ENCODE assay signal across 21 cellular contexts in the genomic region with DNA sequence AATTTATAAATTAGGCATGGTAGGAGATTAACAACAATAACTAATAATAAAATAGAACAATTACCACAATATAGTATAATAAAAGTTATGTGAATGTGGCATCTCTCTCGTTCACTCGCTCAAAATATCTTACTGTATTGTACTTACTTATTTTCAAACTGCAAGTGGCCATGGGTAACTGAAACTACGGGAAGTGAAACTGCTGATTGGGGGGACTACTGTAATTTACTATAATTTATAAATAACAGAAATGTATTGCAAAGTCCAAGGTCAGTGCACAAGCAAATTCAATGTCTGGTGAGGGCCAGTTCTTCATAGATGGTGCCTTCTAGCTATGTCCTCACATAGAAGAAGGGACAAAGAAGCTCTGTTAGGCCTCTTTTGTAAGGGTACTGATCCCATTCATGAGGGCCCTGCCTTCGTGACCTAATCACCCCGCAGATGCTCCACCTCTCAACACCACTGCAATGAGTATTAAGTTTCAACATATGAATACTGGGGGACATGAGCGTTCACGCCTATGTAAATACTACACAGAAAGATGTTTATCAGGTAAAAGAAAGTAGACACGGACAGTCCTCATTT. TPM values are rescaled to one million over a fixed set of nuclear protein-coding genes. Genes with fewer than 3 reads are reported as not detected.
"Had no signal": no experiment of that assay in that cellular context is flagged by ENCODE, and none has a peak within 500 bp of the region (broad histone marks: within the 10 kb centered on the region; RNA-seq: fewer than 3 reads in every experiment).

No MANE protein-coding gene starts in this region.

- H3K27ac ChIP-seq: epithelial cell of prostate, gastrocnemius medialis, heart left ventricle, skin epidermis, vagina had no signal

- H3K4me3 ChIP-seq: gastrocnemius medialis, heart left ventricle, skin epidermis, tibial nerve, vagina had no signal

- ATAC-seq: activated naive CD8-positive, alpha-beta T cell treated with anti-CD3 and anti-CD28 coated beads, Interleukin-2, amount 50 U/mL, for 24 hours; activated T-helper 17 cell treated with anti-CD3 and anti-CD28 coated beads, Interleukin-2, amount 50 U/mL, for 72 hours; gastrocnemius medialis; heart left ventricle; natural killer cell treated with Interleukin-12 subunit alpha and Interleukin-12 subunit beta and Interleukin-15 and Interleukin-18, amount 100 ng/mL, for 72 hours had no signal

- H3K4me1 ChIP-seq: gastrocnemius medialis, vagina had no signal

- DNase-seq: activated CD4-positive, CD25-positive, alpha-beta regulatory T cell treated with anti-CD3 and anti-CD28 coated beads, Interleukin-2, amount 50 U/mL, for 72 hours; activated naive CD4-positive, alpha-beta T cell treated with Interleukin-2 at 50 U/mL for 16 hours; activated naive CD8-positive, alpha-beta T cell treated with anti-CD3 and anti-CD28 coated beads, Interleukin-2, amount 50 U/mL, for 24 hours; cerebellar nuclear complex; gastrocnemius medialis; heart left ventricle; immature natural killer cell; nucleus accumbens; stimulated activated CD4-positive, alpha-beta T cell treated with anti-CD3 and anti-CD28 coated beads, Interleukin-15, amount 100 ng/mL, for 24 hours; stimulated activated CD4-positive, alpha-beta T cell treated with anti-CD3 and anti-CD28 coated beads, Interleukin-4, amount 100 ng/mL, for 1 hour; stimulated activated naive CD4-positive, alpha-beta T cell had no signal

- H3K36me3 ChIP-seq: gastrocnemius medialis, heart left ventricle, tibial nerve, vagina had no signal

- H3K9me3 ChIP-seq: gastrocnemius medialis, vagina had no signal

- H3K27me3 ChIP-seq: gastrocnemius medialis, heart left ventricle, tibial nerve, vagina had no signal

RNA-seq across cellular contexts. Expression of gene KCNIP1, which starts 39.0 kb away (rescaled TPM):
- total RNA-seq: activated CD8-positive, alpha-beta memory T cell treated with anti-CD3 and anti-CD28 coated beads for 36 hours; activated T-helper 17 cell treated with anti-CD3 and anti-CD28 coated beads, Interleukin-2, amount 50 U/mL, for 72 hours; gastrocnemius medialis; lower leg skin; mesenteric fat pad; natural killer cell treated with Interleukin-12 subunit alpha and Interleukin-12 subunit beta and Interleukin-15 and Interleukin-18, amount 100 ng/mL, for 72 hours; vagina had no signal
- polyA plus RNA-seq: aorta, heart left ventricle, immature natural killer cell had no signal
